ENCODE assay signal across 8 cellular contexts in genomic region chr12:56565510-56566101, GRCh38. TPM values are rescaled to one million over a fixed set of nuclear protein-coding genes. Genes with fewer than 3 reads are reported as not detected.
DNase-seq lines count a peak whose midpoint lies in the region; ATAC-seq, FAIRE-seq and TF ChIP-seq lines count a peak whose summit lies in the region.

No MANE protein-coding gene starts in this region.

- H2AFZ ChIP-seq in PC-3 (ENCODE audit: low read length): no peak overlapping the region

- 0 out of 2 replicates have a peak, but pooled peaks cover 3% of the 10 kb centered on the region for H3K36me3 ChIP-seq in BLaER1
- H3K36me3 ChIP-seq in PC-3 (ENCODE audit: low read depth, low read length): no peaks in the 10 kb centered on the region
- H3K36me3 ChIP-seq in brain microvascular endothelial cell (replicated peaks): peaks cover 38% of the 10 kb centered on the region
- peaks cover 0 to 6% of the 10 kb centered on the region in 2 donors for H3K36me3 ChIP-seq in kidney (ENCODE audit: control insufficient read depth in 1 of 2, insufficient read depth in 2 of 2, low read length in 2 of 2)

- H3K79me2 ChIP-seq in PC-3 (ENCODE audit: low read length): no peaks in the 10 kb centered on the region

- H3K4me1 ChIP-seq in BLaER1: peaks cover 24% of the 10 kb centered on the region
- H3K4me1 ChIP-seq in PC-3 (ENCODE audit: insufficient read depth, low read length): peaks cover 9% of the 10 kb centered on the region; the same call in 1 of the 2 replicates
- H3K4me1 ChIP-seq in kidney (ENCODE audit: control insufficient read depth in 1 of 2, insufficient read depth in 1 of 2, low read depth in 1 of 2, low read length in 2 of 2): peaks cover 2 to 12% of the 10 kb centered on the region in 2 donors

- peak; percentile 25 for DNase-seq in PC-3
- DNase-seq in brain microvascular endothelial cell: peak; percentile 54
- peak; percentile 89 for DNase-seq in kidney
- peak; percentile 49 for DNase-seq in stimulated activated CD4-positive, alpha-beta T cell treated with anti-CD3 and anti-CD28 coated beads, Interleukin-15, amount 100 ng/mL, for 24 hours
- DNase-seq in NCI-H1105 treated with DMSO at 0.1 percent for 48 hours (lab: John Stamatoyannopoulos, UW): no peak

- POLR2A ChIA-PET in PC-3 (lab: Charles Lee; ENCODE audit: unreplicated experiment): no interaction called here

- intact Hi-C loops in PC-3 (cut with micrococcal nuclease) (no loop called here), kidney (cut with DNase I) (loop anchor here (5.0 kb wide), 1 partner anchor 53 kb away; no protein-coding TSS in a partner anchor)

- TF ChIP-seq CTCF in PC-3 (conservative IDR thresholded peaks at IDR 0.05; ENCODE audit: low read depth, low read length) (no peak), brain microvascular endothelial cell (IDR thresholded peaks at IDR 0.05; ENCODE audit: low read depth, low read length, missing control alignments) (no peak), kidney (IDR thresholded peaks at IDR 0.05; ENCODE audit: borderline replicate concordance, extremely low read depth, insufficient read depth) (peak; percentile 17)

- H3K27me3 ChIP-seq in BLaER1 (no peaks in the 10 kb centered on the region), PC-3 (ENCODE audit: low read length) (no peaks in the 10 kb centered on the region), brain microvascular endothelial cell (replicated peaks) (no peaks in the 10 kb centered on the region)

- no peak for FAIRE-seq in kidney (lab: Jason Lieb, UNC)

- peak; percentile 77 for ATAC-seq in GM21447 (IDR thresholded peaks at IDR 0.05; ENCODE audit: unreplicated experiment)
- peak; percentile 58 for ATAC-seq in PC-3
- ATAC-seq in GM21515 (IDR thresholded peaks at IDR 0.05; ENCODE audit: unreplicated experiment): no peak

- H4K20me1 ChIP-seq in BLaER1 (no peaks in the 10 kb centered on the region), PC-3 (ENCODE audit: low read length) (no peaks in the 10 kb centered on the region)

- H3K9me2 ChIP-seq in PC-3 (replicated peaks; ENCODE audit: low read length): no peaks in the 10 kb centered on the region

- H3K9me3 ChIP-seq in BLaER1 (no peaks in the 10 kb centered on the region), PC-3 (ENCODE audit: low read length) (no peaks in the 10 kb centered on the region), kidney (ENCODE audit: control insufficient read depth in 1 of 2, low read length in 2 of 2) (no peaks in the 10 kb centered on the region)

- BruUV-seq in PC-3 (replicated peaks; lab: Mats Ljungman, UMichigan): no TSS peak

- no peaks in the 10 kb centered on the region for H3F3A ChIP-seq in PC-3 (ENCODE audit: low read length, unreplicated experiment)

- CTCF ChIA-PET in PC-3 (lab: Charles Lee): interaction anchor here (0.6 kb wide), 1 partner anchor 67 kb away, joined by 3 read pairs; no protein-coding TSS in a partner anchor

- H3K27ac ChIP-seq in BLaER1 (peak overlapping the region; percentile 36), PC-3 (ENCODE audit: low read length) (no peak overlapping the region), brain microvascular endothelial cell (peak overlapping the region; percentile 24), kidney (ENCODE audit: low read depth in 2 of 2, low read length in 2 of 2) (peak overlapping the region; percentile 80)

- in situ Hi-C loops in brain microvascular endothelial cell (cut with HindIII; ENCODE audit: low pct_ligation_motif_present, low sequenced_read_pairs): no loop called here

- H3K9ac ChIP-seq in BLaER1: peak overlapping the region; percentile 0; the same call in 1 of the 2 replicates
- no peak overlapping the region for H3K9ac ChIP-seq in PC-3 (ENCODE audit: low read length)
- H3K9ac ChIP-seq in kidney (ENCODE audit: low read length in 2 of 2): peak overlapping the region in 1 of 2 donors; percentile 0

- H3K4me2 ChIP-seq in BLaER1: peak overlapping the region; percentile 73
- H3K4me2 ChIP-seq in PC-3 (ENCODE audit: low read length): 0 out of 2 replicates have a peak overlapping the region, but pooled peaks have one; percentile 4

- 0 out of 2 replicates have a peak overlapping the region, but pooled peaks have one; percentile 26 for H3K4me3 ChIP-seq in BLaER1
- no peak overlapping the region for H3K4me3 ChIP-seq in PC-3 (ENCODE audit: low read length)
- H3K4me3 ChIP-seq in brain microvascular endothelial cell (ENCODE audit: low read depth, low read length): no peak overlapping the region
- H3K4me3 ChIP-seq in kidney (ENCODE audit: low read length in 2 of 2): no peak overlapping the region

RNA-seq across cellular contexts. Expression of gene RBMS2, which starts 44.0 kb away (rescaled TPM):
- 10.2 and 11.5 TPM in 2 replicates for total RNA-seq in PC-3 (2014; rRNA removed)
- total RNA-seq in kidney: 71.3 TPM
- polyA plus RNA-seq in kidney (ENCODE audit: insufficient read depth, low read depth, low replicate concordance): 8.5 TPM
